Comparison of ENCODE assay signal across 12 cellular contexts in genomic region chr2:227942021-227942420, GRCh38.
DNase-seq lines count a peak whose midpoint lies in the region; ATAC-seq and TF ChIP-seq lines count a peak whose summit lies in the region.
"Had no signal": no experiment of that assay in that cellular context is flagged by ENCODE, and none has a peak within 500 bp of the region (broad histone marks: within the 10 kb centered on the region; RNA-seq: fewer than 3 reads in every experiment).

No MANE protein-coding gene starts in this region.

- no peak for DNase-seq in A673 (ENCODE audit: low spot score)
- peak; percentile 49 for DNase-seq in RKO (ENCODE audit: low spot score)
- no peak for DNase-seq in NK-92 (lab: John Stamatoyannopoulos, UW; ENCODE audit: unreplicated experiment)
- DNase-seq in NK-92 treated with Interleukin-12 subunit alpha and Interleukin-12 subunit beta, amount 100 ng/mL, for 24 hours (lab: John Stamatoyannopoulos, UW) = no peak
- no peak for DNase-seq in Ammon's horn (ENCODE audit: low spot score)
- no peak for DNase-seq in cortex of kidney (lab: John Stamatoyannopoulos, UW)
- DNase-seq: islet precursor cell, NCI-H1930, retina, transverse colon had no signal

- H3K27ac ChIP-seq in A673 (ENCODE audit: low read depth, low read length, poor library complexity, severe bottlenecking) = peak overlapping the region; percentile 96
- H3K27ac ChIP-seq: transverse colon had no signal

- ATAC-seq in GM18907 (IDR thresholded peaks at IDR 0.05; ENCODE audit: unreplicated experiment) = peak; percentile 71
- ATAC-seq in HG02938 (IDR thresholded peaks at IDR 0.05; ENCODE audit: unreplicated experiment) = peak; percentile 78

- intact Hi-C loops in A673 (cut with micrococcal nuclease; ENCODE audit: unreplicated experiment) = loop anchor here (10.0 kb wide), 1 partner anchor 373 kb away; no protein-coding TSS in a partner anchor

- no peak overlapping the region for H3K4me3 ChIP-seq in A673 (ENCODE audit: low read depth, low read length, poor library complexity, severe bottlenecking)
- H3K4me3 ChIP-seq: transverse colon had no signal

- CTCF ChIA-PET in A673 (lab: Charles Lee) = no interaction called here

- peaks cover 38% of the 10 kb centered on the region for H3K4me1 ChIP-seq in A673 (ENCODE audit: insufficient read depth, low read length, poor library complexity, severe bottlenecking)
- H3K4me1 ChIP-seq: transverse colon had no signal

- no peak for TF ChIP-seq CTCF in A673 (conservative IDR thresholded peaks at IDR 0.05; ENCODE audit: low read depth, low read length)

- no TSS peak for BruUV-seq in A673 (replicated peaks; lab: Mats Ljungman, UMichigan)

- peaks cover 5% of the 10 kb centered on the region for H3K9me3 ChIP-seq in A673 (ENCODE audit: low read depth, low read length, poor library complexity, severe bottlenecking)
- H3K9me3 ChIP-seq: transverse colon had no signal

- H3K36me3 ChIP-seq in A673 (ENCODE audit: insufficient read depth, low read length, poor library complexity, severe bottlenecking) = no peaks in the 10 kb centered on the region
- H3K36me3 ChIP-seq: transverse colon had no signal

- POLR2A ChIA-PET in A673 (lab: Charles Lee; ENCODE audit: low non-redundant PET) = no interaction called here

- H3K27me3 ChIP-seq in A673 (replicated peaks; ENCODE audit: insufficient read depth, low read depth, low read length, poor library complexity) = no peaks in the 10 kb centered on the region
- H3K27me3 ChIP-seq: transverse colon had no signal
